Comparison of ENCODE assay signal across 22 cellular contexts in the genomic region with DNA sequence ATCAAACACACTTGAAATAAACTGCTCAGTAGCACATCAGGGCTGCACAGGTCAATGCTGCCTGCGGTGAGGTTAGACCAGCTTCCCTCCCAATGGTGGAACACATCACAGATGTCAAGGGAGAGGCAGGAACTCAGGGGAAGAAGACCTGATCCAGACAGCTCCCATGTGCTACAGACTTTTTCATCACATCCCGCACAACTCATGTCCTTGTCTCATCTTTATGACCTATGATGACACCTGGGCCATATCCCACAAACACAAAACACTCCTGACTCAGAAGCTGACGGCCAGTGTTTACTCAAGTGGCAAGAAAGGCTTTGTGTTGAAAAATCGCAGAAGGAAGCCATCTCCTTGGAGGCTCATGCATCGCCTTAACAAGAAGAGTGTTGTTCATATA.
DNase-seq lines count a peak whose midpoint lies in the region; ATAC-seq, FAIRE-seq and TF ChIP-seq lines count a peak whose summit lies in the region.
"Had no signal": no experiment of that assay in that cellular context is flagged by ENCODE, and none has a peak within 500 bp of the region (broad histone marks: within the 10 kb centered on the region; RNA-seq: fewer than 3 reads in every experiment).

No MANE protein-coding gene starts in this region.

- FAIRE-seq in D721Med (lab: Jason Lieb, UNC), result peak; percentile 35
- FAIRE-seq: A549, GM12891, H54 had no signal

- no peak for ATAC-seq in Right ventricle myocardium superior (ENCODE audit: poor library complexity)
- ATAC-seq: A549 had no signal

- intact Hi-C loops in Right ventricle myocardium superior (cut with DNase I), result no loop called here

- H3K4me3 ChIP-seq in coronary artery, result no peak overlapping the region
- H3K4me3 ChIP-seq: A549; BLaER1 treated with 17β-estradiol and CSF1 and Interleukin-3, amounts not matched to agents 10 nM and 100 nM; HAP-1 had no signal

- H3K27ac ChIP-seq in coronary artery, result no peak overlapping the region
- H3K27ac ChIP-seq: A549; BLaER1 treated with 17β-estradiol and CSF1 and Interleukin-3, amounts not matched to agents 10 nM and 100 nM had no signal

- DNase-seq in activated CD8-positive, alpha-beta memory T cell treated with anti-CD3 and anti-CD28 coated beads for 24 hours, result peak; percentile 37
- DNase-seq in activated CD8-positive, alpha-beta memory T cell treated with anti-CD3 and anti-CD28 coated beads, Interleukin-2, amount 50 U/mL, for 4 hours, result no peak
- DNase-seq in D721Med (ENCODE audit: insufficient read length, low spot score) (no peak), coronary artery (ENCODE audit: low spot score) (peak; percentile 26), mesenteric fat pad (ENCODE audit: low spot score) (peak; percentile 28), kidney glomerular epithelial cell (lab: John Stamatoyannopoulos, UW) (no peak), Right ventricle myocardium superior (no peak)
- DNase-seq: 8988T; ACHN; AML-193; BE2C; CD4-positive, alpha-beta T cell; CD8-positive, alpha-beta memory T cell; DMS53; DMS79 treated with DMSO at 0.1 percent for 48 hours; GF-D8; GOT3 had no signal

- TF ChIP-seq CTCF in D721Med (IDR thresholded peaks at IDR 0.05; ENCODE audit: insufficient read depth, missing control alignments) (no peak), coronary artery (IDR thresholded peaks at IDR 0.05) (no peak)

Comparison
In these comparisons a context has a peak if more than half of its experiments do, and no peak if none do; other contexts are left out.
1. DNase-seq: peak in activated CD8-positive, alpha-beta memory T cell treated with anti-CD3 and anti-CD28 coated beads for 24 hours (single experiment), coronary artery (single experiment) and mesenteric fat pad (single experiment); none in activated CD8-positive, alpha-beta memory T cell treated with anti-CD3 and anti-CD28 coated beads, Interleukin-2, amount 50 U/mL, for 4 hours (single experiment), D721Med (single experiment), kidney glomerular epithelial cell (single experiment) and Right ventricle myocardium superior (single experiment).